ENCODE assay signal across 8 cellular contexts in the genomic region with DNA sequence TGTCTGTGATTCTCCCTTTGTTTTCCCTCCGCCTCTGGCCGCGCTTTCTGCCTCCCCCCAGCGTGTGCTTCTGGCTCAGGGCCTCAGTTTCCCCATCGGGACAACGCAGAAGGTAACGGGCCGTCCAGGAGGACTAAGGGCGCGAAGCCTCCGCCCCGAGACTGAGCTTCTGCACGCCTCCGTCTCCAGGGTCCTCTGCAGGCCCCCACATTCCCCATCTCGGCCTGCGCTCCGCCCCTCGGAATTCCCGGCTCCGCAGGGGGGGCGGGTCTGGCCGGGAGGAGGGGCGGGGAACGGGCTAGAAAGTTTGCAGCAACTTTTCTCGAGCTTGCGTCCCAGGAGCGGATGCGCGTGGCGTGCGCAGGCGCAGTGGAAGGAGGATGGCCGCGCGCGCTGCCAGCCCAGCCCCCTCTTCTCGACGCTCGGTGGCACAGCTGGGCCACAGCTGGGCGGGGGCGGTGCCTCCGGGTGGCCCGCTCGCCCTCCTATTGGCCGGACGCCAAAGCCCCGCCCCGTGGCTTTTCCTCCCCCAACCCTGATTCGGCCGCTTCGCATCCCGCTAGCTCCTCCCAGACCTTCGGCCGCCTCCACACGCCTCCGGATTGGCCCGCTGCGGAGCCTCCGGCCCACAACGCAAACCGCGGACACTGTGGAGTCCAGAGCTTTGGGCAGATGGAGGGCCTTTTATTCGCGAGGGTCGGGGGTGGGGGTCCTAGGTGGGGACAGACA. TPM values are rescaled to one million over a fixed set of nuclear protein-coding genes. Genes with fewer than 3 reads are reported as not detected.
DNase-seq lines count a peak whose midpoint lies in the region; ATAC-seq, FAIRE-seq and TF ChIP-seq lines count a peak whose summit lies in the region.

Gene SIX5, minus strand, starts transcription at position 199 of the 729 bp plus-strand sequence. CDS start 408 bp downstream, outside the sequence.

- peak within 1 kb of the TSS; percentile 69 to 74 for H3K4me3 ChIP-seq in right atrium auricular region
- peak within 1 kb of the TSS; percentile 47 to 94 for H3K4me3 ChIP-seq in uterus

- no peaks in the 10 kb centered on the region for H3K9me3 ChIP-seq in T-helper 17 cell (ENCODE audit: control insufficient read depth, low read length, poor library complexity, severe bottlenecking)
- H3K9me3 ChIP-seq in right atrium auricular region: no peaks in the 10 kb centered on the region
- H3K9me3 ChIP-seq in uterus: no peaks in the 10 kb centered on the region

- intact Hi-C loops in uterus (cut with DNase I; ENCODE audit: low total_unique reads): no loop called here

- peak; percentile 77 for ATAC-seq in HG02798 (IDR thresholded peaks at IDR 0.05; ENCODE audit: poor library complexity, unreplicated experiment)
- peak; percentile 74 for ATAC-seq in T-helper 17 cell

- DNase-seq in GM12891 (ENCODE audit: insufficient read length, low spot score): peak; percentile 99
- peak; percentile 79 for DNase-seq in NCI-H1436 treated with DMSO at 0.1 percent for 48 hours (lab: John Stamatoyannopoulos, UW)
- DNase-seq in T-helper 17 cell: peak; percentile 90 to 94 (median 92)
- DNase-seq in right atrium auricular region (ENCODE audit: low spot score): peak; percentile 98
- peak; percentile 90 for DNase-seq in pulmonary artery endothelial cell (ENCODE audit: low read depth, low spot score)
- DNase-seq in uterus: peak; percentile 98 to 99

- peak; percentile 100 for FAIRE-seq in GM12891 (lab: Jason Lieb, UNC)

- H3K27me3 ChIP-seq in right atrium auricular region: no peaks in the 10 kb centered on the region
- no peaks in the 10 kb centered on the region for H3K27me3 ChIP-seq in uterus

- H3K4me3 Mint-ChIP-seq in T-helper 17 cell: peak within 1 kb of the TSS; percentile 90

- H3K4me1 Mint-ChIP-seq in T-helper 17 cell: peaks cover 20% of the 10 kb centered on the region

- no peak for TF ChIP-seq CTCF in right atrium auricular region (IDR thresholded peaks at IDR 0.05)
- TF ChIP-seq CTCF in uterus (IDR thresholded peaks at IDR 0.05): peak in 1 of 4 experiments; percentile 45

- H3K4me1 ChIP-seq in right atrium auricular region (peaks cover 0 to 55% of the 10 kb centered on the region in 2 donors), uterus (peaks cover 6 to 28% of the 10 kb centered on the region in 2 donors)

- H3K27ac ChIP-seq in angular gyrus (ENCODE audit: low read depth, low read length): peak within 1 kb of the TSS; percentile 92
- H3K27ac ChIP-seq in right atrium auricular region: peak within 1 kb of the TSS; percentile 93 to 96
- peak within 1 kb of the TSS; percentile 90 to 92 for H3K27ac ChIP-seq in uterus

- TF ChIP-seq POLR2A in GM12891 (IDR thresholded peaks at IDR 0.05; ENCODE audit: low read depth, low read length) (peak; percentile 47; the same call in 1 of the 2 replicates), uterus (IDR thresholded peaks at IDR 0.05) (peak; percentile 87 to 93)

- no peaks in the 10 kb centered on the region for H3K36me3 Mint-ChIP-seq in T-helper 17 cell (ENCODE audit: low read depth)

- H3K36me3 ChIP-seq in right atrium auricular region: peaks cover 6% of the 10 kb centered on the region
- no peaks in the 10 kb centered on the region for H3K36me3 ChIP-seq in uterus

- peak within 1 kb of the TSS; percentile 82 for H3K27ac Mint-ChIP-seq in T-helper 17 cell

- H3K27me3 Mint-ChIP-seq in T-helper 17 cell: peaks cover 6% of the 10 kb centered on the region

TF ChIP-seq in GM12891, 5 proteins besides CTCF, POLR2A, EP300 and RAD21:
- TF ChIP-seq TAF1 (IDR thresholded peaks at IDR 0.05; ENCODE audit: low read depth, low read length) (no peak), SPI1 (IDR thresholded peaks at IDR 0.05; ENCODE audit: low read depth, low read length) (no peak), PAX5 (IDR thresholded peaks at IDR 0.05; ENCODE audit: insufficient read depth, low read length, severe bottlenecking) (peak; percentile 24), POLR2AphosphoS5 (IDR thresholded peaks at IDR 0.05; ENCODE audit: low read depth, low read length) (peak; percentile 45; the same call in 1 of the 2 replicates), POU2F2 (IDR thresholded peaks at IDR 0.05; ENCODE audit: low read depth, low read length) (peak; percentile 65; the same call in 1 of the 2 replicates)

RNA-seq across cellular contexts. Expression of gene SIX5, which starts in this region (rescaled TPM):
- 3.7 TPM for polyA plus RNA-seq in GM12891 (2012; ENCODE audit: low read depth, missing spikeins)
- total RNA-seq in T-helper 17 cell (under 1 TPM; 0.42 to 0.44 TPM), right atrium auricular region (10 to 100 TPM in 1 of 2 donors, 1 to 10 TPM in 1; 9.3 to 18.6 TPM), pulmonary artery endothelial cell (3.4 and 5.6 TPM in 2 replicates), uterus (10 to 100 TPM in 2 of 4 donors, 1 to 10 TPM in 2; 4.4 to 48.9 (median 12.5) TPM)

Comparison
In these comparisons a context has a peak if more than half of its experiments do, and no peak if none do; other contexts are left out.
1. Peak in every context shown above with its lines: DNase-seq, ATAC-seq, H3K4me3 ChIP-seq and H3K27ac ChIP-seq.
2. Peak in DNase-seq and ATAC-seq in T-helper 17 cell; RNA of the gene not detected or under 1 TPM.